Comparison of ENCODE assay signal across 16 cellular contexts in genomic region chr9:104028827-104029226, GRCh38.
DNase-seq lines count a peak whose midpoint lies in the region; ATAC-seq and TF ChIP-seq lines count a peak whose summit lies in the region.
"Had no signal": no experiment of that assay in that cellular context is flagged by ENCODE, and none has a peak within 500 bp of the region (broad histone marks: within the 10 kb centered on the region; RNA-seq: fewer than 3 reads in every experiment).

No MANE protein-coding gene starts in this region.

- H3K36me3 ChIP-seq in Caco-2 (ENCODE audit: control insufficient read depth, insufficient read depth, low read length): no peaks in the 10 kb centered on the region
- H3K36me3 ChIP-seq: left lung had no signal

- H3K9me3 Mint-ChIP-seq in activated CD4-positive, alpha-beta T cell treated with anti-CD3 and anti-CD28 coated beads, Interleukin-2, amount 10 ng/mL, durations not matched to agents 7 days and 5 days: no peaks in the 10 kb centered on the region
- no peaks in the 10 kb centered on the region for H3K9me3 Mint-ChIP-seq in Caco-2 (ENCODE audit: unreplicated experiment)
- H3K9me3 Mint-ChIP-seq: stimulated activated naive CD8-positive, alpha-beta T cell treated with anti-CD3 and anti-CD28 coated beads, Interleukin-15, Interleukin-2, amounts not matched to agents 100 ng/mL and 50 ng/mL, for 24 hours had no signal

- H3K4me1 Mint-ChIP-seq in activated CD4-positive, alpha-beta T cell treated with anti-CD3 and anti-CD28 coated beads, Interleukin-2, amount 10 ng/mL, durations not matched to agents 7 days and 5 days: peaks cover 16% of the 10 kb centered on the region
- H3K4me1 Mint-ChIP-seq in Caco-2 (ENCODE audit: low read depth, unreplicated experiment): no peaks in the 10 kb centered on the region
- H3K4me1 Mint-ChIP-seq: CD14-positive monocyte had no signal

- TF ChIP-seq CTCF in Caco-2 (IDR thresholded peaks at IDR 0.05; ENCODE audit: insufficient read depth in 1 of 2, low read depth in 1 of 2, low read length in 1 of 2, severe bottlenecking in 1 of 2, unreplicated experiment in 1 of 2): no peak

- no peak overlapping the region for H3K4me3 ChIP-seq in Caco-2 (ENCODE audit: low read depth, low read length)
- H3K4me3 ChIP-seq: A549, left lung had no signal

- CTCF ChIA-PET in activated CD4-positive, alpha-beta T cell treated with anti-CD3 and anti-CD28 coated beads, Interleukin-2, amount 10 ng/mL, durations not matched to agents 7 days and 5 days (lab: Charles Lee): no interaction called here
- CTCF ChIA-PET in Caco-2 (lab: Charles Lee): no interaction called here

- no peaks in the 10 kb centered on the region for H3K9me3 ChIP-seq in Caco-2
- H3K9me3 ChIP-seq: A549, left lung had no signal

- peak; percentile 32 for ATAC-seq in GM18519 (IDR thresholded peaks at IDR 0.05; ENCODE audit: low FRiP score, unreplicated experiment)
- ATAC-seq in HG02870 (IDR thresholded peaks at IDR 0.05; ENCODE audit: unreplicated experiment): peak; percentile 81
- no peak for ATAC-seq in GM21367 (IDR thresholded peaks at IDR 0.05; ENCODE audit: unreplicated experiment)
- ATAC-seq: A549, left lung, SK-N-SH treated with all-trans-retinoic acid at 6 μM for 48 hours had no signal

- H3K27me3 Mint-ChIP-seq in activated CD4-positive, alpha-beta T cell treated with anti-CD3 and anti-CD28 coated beads, Interleukin-2, amount 10 ng/mL, durations not matched to agents 7 days and 5 days: no peaks in the 10 kb centered on the region
- H3K27me3 Mint-ChIP-seq in Caco-2 (ENCODE audit: insufficient read depth, unreplicated experiment): peaks cover 13% of the 10 kb centered on the region
- H3K27me3 Mint-ChIP-seq: stimulated activated naive CD8-positive, alpha-beta T cell treated with anti-CD3 and anti-CD28 coated beads, Interleukin-15, Interleukin-2, amounts not matched to agents 100 ng/mL and 50 ng/mL, for 24 hours had no signal

- DNase-seq in activated CD4-positive, alpha-beta T cell treated with anti-CD3 and anti-CD28 coated beads, Interleukin-2, amount 50 U/mL, for 48 hours: peak; percentile 8 to 18
- DNase-seq in activated CD4-positive, alpha-beta T cell treated with anti-CD3 and anti-CD28 coated beads, Interleukin-2, amount 10 ng/mL, durations not matched to agents 7 days and 5 days: no peak
- peak; percentile 0 for DNase-seq in activated T-helper 9 cell treated with anti-CD3 and anti-CD28 coated beads, Interleukin-2, amount 50 U/mL, for 16 hours (ENCODE audit: low read depth)
- DNase-seq in Caco-2 (no peak), LoVo (ENCODE audit: low spot score) (no peak)
- DNase-seq: foreskin melanocyte, left lung, NCI-H2029 treated with DMSO at 0.1 percent for 48 hours, NCI-H524 treated with DMSO at 0.1 percent for 48 hours had no signal

- H3K4me3 Mint-ChIP-seq in activated CD4-positive, alpha-beta T cell treated with anti-CD3 and anti-CD28 coated beads, Interleukin-2, amount 10 ng/mL, durations not matched to agents 7 days and 5 days: no peak overlapping the region
- H3K4me3 Mint-ChIP-seq in Caco-2 (ENCODE audit: unreplicated experiment): no peak overlapping the region
- H3K4me3 Mint-ChIP-seq: CD14-positive monocyte; stimulated activated naive CD8-positive, alpha-beta T cell treated with anti-CD3 and anti-CD28 coated beads, Interleukin-15, Interleukin-2, amounts not matched to agents 100 ng/mL and 50 ng/mL, for 24 hours had no signal

- POLR2A ChIA-PET in activated CD4-positive, alpha-beta T cell treated with anti-CD3 and anti-CD28 coated beads, Interleukin-2, amount 10 ng/mL, durations not matched to agents 7 days and 5 days (lab: Charles Lee): no interaction called here
- POLR2A ChIA-PET in Caco-2 (lab: Charles Lee): no interaction called here

- intact Hi-C loops in Caco-2 (cut with micrococcal nuclease; ENCODE audit: unreplicated experiment): no loop called here

- no peaks in the 10 kb centered on the region for H3K36me3 Mint-ChIP-seq in activated CD4-positive, alpha-beta T cell treated with anti-CD3 and anti-CD28 coated beads, Interleukin-2, amount 10 ng/mL, durations not matched to agents 7 days and 5 days (ENCODE audit: low read depth)
- no peaks in the 10 kb centered on the region for H3K36me3 Mint-ChIP-seq in Caco-2 (ENCODE audit: insufficient read depth, unreplicated experiment)
- H3K36me3 Mint-ChIP-seq: CD14-positive monocyte had no signal

- H3K4me1 ChIP-seq in Caco-2: no peaks in the 10 kb centered on the region
- H3K4me1 ChIP-seq: A549, left lung had no signal

- no peak overlapping the region for H3K27ac Mint-ChIP-seq in activated CD4-positive, alpha-beta T cell treated with anti-CD3 and anti-CD28 coated beads, Interleukin-2, amount 10 ng/mL, durations not matched to agents 7 days and 5 days
- H3K27ac Mint-ChIP-seq in Caco-2 (ENCODE audit: unreplicated experiment): no peak overlapping the region
- H3K27ac Mint-ChIP-seq: CD14-positive monocyte had no signal

- BruUV-seq in Caco-2 (replicated peaks; lab: Mats Ljungman, UMichigan): no TSS peak

- no peaks in the 10 kb centered on the region for H3K27me3 ChIP-seq in Caco-2 (replicated peaks; ENCODE audit: control insufficient read depth, insufficient read depth, low read length)
- H3K27me3 ChIP-seq: left lung had no signal

Comparison
In these comparisons a context has a peak if more than half of its experiments do, and no peak if none do; other contexts are left out.
1. DNase-seq: peak in activated CD4-positive, alpha-beta T cell treated with anti-CD3 and anti-CD28 coated beads, Interleukin-2, amount 50 U/mL, for 48 hours (2 of 2) and activated T-helper 9 cell treated with anti-CD3 and anti-CD28 coated beads, Interleukin-2, amount 50 U/mL, for 16 hours (single experiment); none in activated CD4-positive, alpha-beta T cell treated with anti-CD3 and anti-CD28 coated beads, Interleukin-2, amount 10 ng/mL, durations not matched to agents 7 days and 5 days (single experiment), Caco-2 (0 of 2) and LoVo (single experiment).